ENCODE assay signal across 1 cellular context in genomic region chr17:75086496-75087181, GRCh38.
TF ChIP-seq lines count a peak whose summit lies in the region.

No MANE protein-coding gene starts in this region.

TF ChIP-seq in HepG2, 621 proteins besides CTCF, POLR2A, EP300 and RAD21 (continued from another document and continues in another):
- TF ChIP-seq TRAFD1 (CRISPR knock-in tag; IDR thresholded peaks at IDR 0.05; ENCODE audit: borderline replicate concordance) (peak; percentile 40; the same call in 1 of the 2 replicates), CEBPZ (IDR thresholded peaks at IDR 0.05; ENCODE audit: low read length) (no peak), TFDP1 (CRISPR knock-in tag; IDR thresholded peaks at IDR 0.05; ENCODE audit: borderline replicate concordance) (peak; percentile 58; the same call in 1 of the 2 replicates), ZNF740 (CRISPR knock-in tag; IDR thresholded peaks at IDR 0.05) (no peak), ZNF781 (CRISPR knock-in tag; IDR thresholded peaks at IDR 0.05; ENCODE audit: borderline replicate concordance, not compliant biosample characterization) (peak; percentile 63), ZNF564 (CRISPR knock-in tag; IDR thresholded peaks at IDR 0.05) (0 out of 2 replicates have a peak, but pooled peaks have one; percentile 38), TCF12 (IDR thresholded peaks at IDR 0.05) (no peak), TCF12 (CRISPR knock-in tag; IDR thresholded peaks at IDR 0.05) (no peak), HNF4G (IDR thresholded peaks at IDR 0.05; ENCODE audit: borderline replicate concordance, low read depth, low read length) (peak; percentile 74; the same call in 1 of the 2 replicates), HNF4G (CRISPR knock-in tag; IDR thresholded peaks at IDR 0.05; ENCODE audit: borderline replicate concordance, low read depth) (peak; percentile 33; the same call in 1 of the 2 replicates), THAP9 (CRISPR knock-in tag; IDR thresholded peaks at IDR 0.05; ENCODE audit: borderline replicate concordance) (peak; percentile 41; the same call in 1 of the 2 replicates), SKI (IDR thresholded peaks at IDR 0.05; ENCODE audit: partially characterized antibody) (peak; percentile 66), ZBTB3 (CRISPR knock-in tag; IDR thresholded peaks at IDR 0.05; ENCODE audit: borderline replicate concordance, low read depth) (peak; percentile 86; the same call in 1 of the 2 replicates), CREM (IDR thresholded peaks at IDR 0.05) (no peak), CREM (CRISPR knock-in tag; IDR thresholded peaks at IDR 0.05) (no peak), AHDC1 (CRISPR knock-in tag; IDR thresholded peaks at IDR 0.05; ENCODE audit: borderline replicate concordance) (0 out of 2 replicates have a peak, but pooled peaks have one; percentile 7), GATAD2A (CRISPR knock-in tag; IDR thresholded peaks at IDR 0.05) (peak; percentile 82), ZBTB10 (CRISPR knock-in tag; IDR thresholded peaks at IDR 0.05; ENCODE audit: borderline replicate concordance) (no peak; the same call in 1 of the 2 replicates), TEAD2 (CRISPR knock-in tag; IDR thresholded peaks at IDR 0.05) (no peak), MTF1 (CRISPR knock-in tag; IDR thresholded peaks at IDR 0.05) (no peak), SRSF1 (optimal IDR thresholded peaks at IDR 0.05; ENCODE audit: low read depth, low read length) (no peak), ZNF788 (CRISPR knock-in tag; IDR thresholded peaks at IDR 0.05; ENCODE audit: borderline replicate concordance) (no peak), TEAD3 (CRISPR knock-in tag; optimal IDR thresholded peaks at IDR 0.05; ENCODE audit: borderline replicate concordance) (peak; percentile 39), ZNF547 (CRISPR knock-in tag; IDR thresholded peaks at IDR 0.05) (peak; percentile 85), FUBP1 (CRISPR knock-in tag; IDR thresholded peaks at IDR 0.05; ENCODE audit: borderline replicate concordance) (no peak), ZBTB4 (CRISPR knock-in tag; IDR thresholded peaks at IDR 0.05; ENCODE audit: borderline replicate concordance) (peak; percentile 15; the same call in 1 of the 2 replicates)
